In the genomic region with DNA sequence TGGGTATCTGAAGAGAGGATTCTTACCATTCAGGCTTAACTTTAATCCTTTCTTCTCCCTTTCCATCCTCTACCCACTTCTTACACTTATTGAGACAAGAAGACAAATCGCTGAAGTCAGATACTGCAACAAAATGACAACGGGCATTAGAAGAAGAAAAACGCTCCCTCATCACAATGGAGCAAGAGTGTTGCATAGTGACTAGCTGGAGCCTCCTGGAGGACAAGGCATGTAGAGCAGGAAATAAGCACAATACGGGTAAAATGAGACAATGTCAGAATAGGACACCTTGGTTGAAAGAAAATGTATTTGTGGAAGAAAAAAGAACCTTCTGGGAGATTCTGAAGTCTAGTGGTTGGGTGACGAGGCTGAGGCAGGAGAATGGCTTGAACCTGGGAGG, we compare ENCODE assay signal across 11 cellular contexts.
DNase-seq lines count a peak whose midpoint lies in the region; ATAC-seq and TF ChIP-seq lines count a peak whose summit lies in the region.
"Had no signal": no experiment of that assay in that cellular context is flagged by ENCODE, and none has a peak within 500 bp of the region (broad histone marks: within the 10 kb centered on the region; RNA-seq: fewer than 3 reads in every experiment).

No MANE protein-coding gene starts in this region.

- H4K20me1 ChIP-seq in Loucy (ENCODE audit: insufficient read depth, low read length, poor library complexity, severe bottlenecking) = no peaks in the 10 kb centered on the region

- H3K4me3 Mint-ChIP-seq in activated CD8-positive, alpha-beta memory T cell treated with anti-CD3 and anti-CD28 coated beads, Interleukin-2, amount 10 ng/mL, durations not matched to agents 7 days and 5 days = no peak overlapping the region

- ATAC-seq in activated CD8-positive, alpha-beta memory T cell treated with anti-CD3 and anti-CD28 coated beads, Interleukin-2, amount 10 ng/mL, durations not matched to agents 7 days and 5 days = no peak
- ATAC-seq in GM19324 (IDR thresholded peaks at IDR 0.05; ENCODE audit: low FRiP score, unreplicated experiment) (no peak), Right ventricle myocardium superior (ENCODE audit: poor library complexity) (no peak)

- H3K9me2 ChIP-seq in Loucy (replicated peaks; ENCODE audit: low read depth, low read length) = no peaks in the 10 kb centered on the region

- DNase-seq in ELR (ENCODE audit: low read depth) (peak; percentile 67), astrocyte of the spinal cord (ENCODE audit: low read depth, low spot score) (no peak), myocyte (ENCODE audit: low read depth) (peak; percentile 7), Right ventricle myocardium superior (no peak)
- no peak for DNase-seq in activated CD8-positive, alpha-beta memory T cell treated with anti-CD3 and anti-CD28 coated beads, Interleukin-2, amount 10 ng/mL, durations not matched to agents 7 days and 5 days
- no peak for DNase-seq in activated CD8-positive, alpha-beta memory T cell treated with anti-CD3 and anti-CD28 coated beads, Interleukin-2, amount 50 U/mL, for 4 hours
- DNase-seq: activated naive CD4-positive, alpha-beta T cell had no signal

- in situ Hi-C loops in astrocyte of the spinal cord (cut with HindIII; ENCODE audit: low sequenced_read_pairs) = no loop called here

- H3K36me3 Mint-ChIP-seq in activated CD8-positive, alpha-beta memory T cell treated with anti-CD3 and anti-CD28 coated beads, Interleukin-2, amount 10 ng/mL, durations not matched to agents 7 days and 5 days = no peaks in the 10 kb centered on the region

- TF ChIP-seq CTCF in Loucy (conservative IDR thresholded peaks at IDR 0.05; ENCODE audit: low read length) (peak; percentile 51), astrocyte of the spinal cord (IDR thresholded peaks at IDR 0.05; ENCODE audit: low read depth, low read length) (peak; percentile 23)

- H3K4me1 ChIP-seq in Loucy (ENCODE audit: insufficient read depth, low read length, poor library complexity, severe bottlenecking) = no peaks in the 10 kb centered on the region
- H3K4me1 ChIP-seq: thyroid gland had no signal

- no peaks in the 10 kb centered on the region for H3K4me1 Mint-ChIP-seq in activated CD8-positive, alpha-beta memory T cell treated with anti-CD3 and anti-CD28 coated beads, Interleukin-2, amount 10 ng/mL, durations not matched to agents 7 days and 5 days

- intact Hi-C loops in Right ventricle myocardium superior (cut with DNase I) = no loop called here

- no peaks in the 10 kb centered on the region for H3K27me3 Mint-ChIP-seq in activated CD8-positive, alpha-beta memory T cell treated with anti-CD3 and anti-CD28 coated beads, Interleukin-2, amount 10 ng/mL, durations not matched to agents 7 days and 5 days

- H3K9me3 Mint-ChIP-seq in activated CD8-positive, alpha-beta memory T cell treated with anti-CD3 and anti-CD28 coated beads, Interleukin-2, amount 10 ng/mL, durations not matched to agents 7 days and 5 days (ENCODE audit: low read depth) = peaks cover 5% of the 10 kb centered on the region

- no peak overlapping the region for H3K4me2 ChIP-seq in Loucy (ENCODE audit: low read depth, low read length, poor library complexity, severe bottlenecking)

- H3K27me3 ChIP-seq in Loucy (ENCODE audit: insufficient read depth, low read length, poor library complexity, severe bottlenecking) = no peaks in the 10 kb centered on the region
- H3K27me3 ChIP-seq: thyroid gland had no signal

- no peaks in the 10 kb centered on the region for H3F3A ChIP-seq in Loucy (ENCODE audit: low read depth)

- no peak overlapping the region for H3K9ac ChIP-seq in Loucy (ENCODE audit: low read depth, low read length, poor library complexity, severe bottlenecking)

- 0 out of 2 replicates have a peak overlapping the region, but pooled peaks have one; percentile 9 for H2AFZ ChIP-seq in Loucy (ENCODE audit: low read length)

- H3K9me3 ChIP-seq in Loucy (ENCODE audit: insufficient read depth, low read depth, low read length) = no peaks in the 10 kb centered on the region
- H3K9me3 ChIP-seq: thyroid gland had no signal

- CTCF ChIA-PET in activated CD8-positive, alpha-beta memory T cell treated with anti-CD3 and anti-CD28 coated beads, Interleukin-2, amount 10 ng/mL, durations not matched to agents 7 days and 5 days (lab: Charles Lee) = no interaction called here

- H3K79me2 ChIP-seq in Loucy (ENCODE audit: insufficient read depth, low read length) = no peaks in the 10 kb centered on the region

- no peak overlapping the region for H3K4me3 ChIP-seq in Loucy (ENCODE audit: low read length, poor library complexity, severe bottlenecking)
- no peak overlapping the region for H3K4me3 ChIP-seq in astrocyte of the spinal cord (ENCODE audit: low read depth, low read length)
- H3K4me3 ChIP-seq: skin epidermis, thyroid gland had no signal

- H3K27ac Mint-ChIP-seq in activated CD8-positive, alpha-beta memory T cell treated with anti-CD3 and anti-CD28 coated beads, Interleukin-2, amount 10 ng/mL, durations not matched to agents 7 days and 5 days = no peak overlapping the region

- no peaks in the 10 kb centered on the region for H3K36me3 ChIP-seq in Loucy (ENCODE audit: insufficient read depth, low read length)
- H3K36me3 ChIP-seq: thyroid gland had no signal

Comparison
In these comparisons a context has a peak if more than half of its experiments do, and no peak if none do; other contexts are left out.
1. DNase-seq: peak in ELR (single experiment) and myocyte (single experiment); none in astrocyte of the spinal cord (single experiment), activated CD8-positive, alpha-beta memory T cell treated with anti-CD3 and anti-CD28 coated beads, Interleukin-2, amount 10 ng/mL, durations not matched to agents 7 days and 5 days (single experiment), Right ventricle myocardium superior (single experiment) and activated CD8-positive, alpha-beta memory T cell treated with anti-CD3 and anti-CD28 coated beads, Interleukin-2, amount 50 U/mL, for 4 hours (single experiment).